ENCODE assay signal across 8 cellular contexts in the genomic region with DNA sequence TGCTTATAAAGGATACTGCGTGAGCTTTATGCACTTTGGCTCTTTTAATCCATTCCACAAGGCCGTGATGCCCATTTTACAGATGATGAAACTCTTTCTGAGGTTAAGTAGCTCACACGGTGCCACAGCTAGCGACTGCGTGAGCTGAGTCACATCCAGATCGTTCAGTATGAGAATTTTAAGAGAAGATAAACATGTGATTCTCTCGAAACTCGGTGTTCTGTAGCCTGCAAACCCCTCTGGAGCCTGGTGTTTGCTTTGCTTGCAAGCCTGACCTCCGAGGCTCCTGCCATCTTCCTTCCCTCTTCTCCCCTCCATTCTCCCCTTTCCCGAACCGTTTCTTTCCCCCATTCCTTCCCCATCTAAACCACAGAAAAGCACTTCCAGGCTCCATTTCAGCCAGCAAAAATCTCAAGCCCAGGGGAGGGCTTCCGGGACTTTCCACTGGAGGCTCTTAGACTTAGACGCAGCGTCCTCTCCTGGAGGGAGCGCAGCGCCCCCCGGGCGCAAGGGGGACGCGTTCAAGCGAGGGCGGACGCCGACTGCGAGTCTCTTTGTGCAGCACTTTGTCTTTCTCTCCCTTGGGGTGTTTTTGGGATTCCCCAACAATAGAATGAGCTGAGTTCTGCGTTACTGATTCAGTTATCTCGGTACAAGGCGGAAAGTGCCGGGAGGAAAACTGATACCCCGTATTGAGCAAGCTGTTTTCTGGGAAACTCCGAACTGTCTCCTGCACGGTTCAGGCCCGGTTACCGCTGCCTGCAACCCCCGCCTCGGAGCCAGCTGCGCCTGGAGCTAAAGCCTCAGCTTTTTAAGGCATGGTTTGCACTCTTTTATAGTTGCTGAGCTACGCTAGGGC. TPM values are rescaled to one million over a fixed set of nuclear protein-coding genes. Genes with fewer than 3 reads are reported as not detected.
A peak's percentile ranks its signal among the peaks of the same experiment; 100 is the strongest.
DNase-seq lines count a peak whose midpoint lies in the region; ATAC-seq and TF ChIP-seq lines count a peak whose summit lies in the region.

No MANE protein-coding gene starts in this region.

- no peaks in the 10 kb centered on the region for H3K4me1 ChIP-seq in foreskin keratinocyte
- H3K4me1 ChIP-seq in CD8-positive, alpha-beta T cell (ENCODE audit: insufficient read depth, low read length), result no peaks in the 10 kb centered on the region

- H3K4me3 Mint-ChIP-seq in T-helper 1 cell treated with Interleukin-12 subunit alpha and Interleukin-12 subunit beta and Interleukin-4 antibody, amounts not matched to agents 30 μg/mL and 1 μg/mL, for 36 hours, result peak overlapping the region; percentile 70
- peak overlapping the region; percentile 52 for H3K4me3 Mint-ChIP-seq in progenitor cell of endocrine pancreas (ENCODE audit: low read depth)
- H3K4me3 Mint-ChIP-seq in CD8-positive, alpha-beta T cell, result no peak overlapping the region

- ATAC-seq in HG02840 (IDR thresholded peaks at IDR 0.05; ENCODE audit: low FRiP score, unreplicated experiment) (peak; percentile 76), foreskin keratinocyte (peak; percentile 62)
- ATAC-seq in CD8-positive, alpha-beta T cell, result no peak

- H3K4me1 Mint-ChIP-seq in T-helper 1 cell treated with Interleukin-12 subunit alpha and Interleukin-12 subunit beta and Interleukin-4 antibody, amounts not matched to agents 30 μg/mL and 1 μg/mL, for 36 hours (ENCODE audit: low read depth), result peaks cover 15% of the 10 kb centered on the region
- H3K4me1 Mint-ChIP-seq in progenitor cell of endocrine pancreas (ENCODE audit: low read depth), result peaks cover 2% of the 10 kb centered on the region
- peaks cover 3% of the 10 kb centered on the region for H3K4me1 Mint-ChIP-seq in CD8-positive, alpha-beta T cell (ENCODE audit: low read depth)

- H3K9me3 Mint-ChIP-seq in T-helper 1 cell treated with Interleukin-12 subunit alpha and Interleukin-12 subunit beta and Interleukin-4 antibody, amounts not matched to agents 30 μg/mL and 1 μg/mL, for 36 hours, result peaks cover 7% of the 10 kb centered on the region
- H3K9me3 Mint-ChIP-seq in progenitor cell of endocrine pancreas (ENCODE audit: low read depth), result peaks cover 10% of the 10 kb centered on the region
- H3K9me3 Mint-ChIP-seq in CD8-positive, alpha-beta T cell, result no peaks in the 10 kb centered on the region

- intact Hi-C loops in CD8-positive, alpha-beta T cell (cut with DNase I, micrococcal nuclease), result no loop called here

- no peaks in the 10 kb centered on the region for H3K36me3 ChIP-seq in CD8-positive, alpha-beta T cell (ENCODE audit: insufficient read depth, low read length)

- no peak overlapping the region for H3K27ac ChIP-seq in foreskin keratinocyte
- no peak overlapping the region for H3K27ac ChIP-seq in CD8-positive, alpha-beta T cell (ENCODE audit: low read depth, low read length)

- TF ChIP-seq CTCF in AG04449 (IDR thresholded peaks at IDR 0.05; ENCODE audit: insufficient read depth, low read length, missing control alignments) (peak; percentile 32), GM13976 (IDR thresholded peaks at IDR 0.05; ENCODE audit: borderline replicate concordance, control extremely low read depth, extremely low read depth, insufficient read depth, missing control alignments) (peak; percentile 60), foreskin keratinocyte (conservative IDR thresholded peaks at IDR 0.05) (peak; percentile 43), progenitor cell of endocrine pancreas (IDR thresholded peaks at IDR 0.05; ENCODE audit: unreplicated experiment) (no peak)
- no peak for TF ChIP-seq CTCF in CD8-positive, alpha-beta T cell (IDR thresholded peaks at IDR 0.05)

- peaks cover 54% of the 10 kb centered on the region for H3K27me3 ChIP-seq in foreskin keratinocyte
- peaks cover 5% of the 10 kb centered on the region for H3K27me3 ChIP-seq in CD8-positive, alpha-beta T cell (ENCODE audit: insufficient read depth, low read length)

- H3K27ac Mint-ChIP-seq in T-helper 1 cell treated with Interleukin-12 subunit alpha and Interleukin-12 subunit beta and Interleukin-4 antibody, amounts not matched to agents 30 μg/mL and 1 μg/mL, for 36 hours, result peak overlapping the region; percentile 34
- no peak overlapping the region for H3K27ac Mint-ChIP-seq in progenitor cell of endocrine pancreas
- H3K27ac Mint-ChIP-seq in CD8-positive, alpha-beta T cell, result no peak overlapping the region

- POLR2A ChIA-PET in AG04449 (lab: Yijun Ruan, JAX), result interaction anchor here (0.6 kb wide), 1 partner anchor 706 kb away, joined by 4 read pairs; no protein-coding TSS in a partner anchor
- POLR2A ChIA-PET in CD8-positive, alpha-beta T cell (lab: Charles Lee), result no interaction called here

- CTCF ChIA-PET in AG04449 (lab: Yijun Ruan, JAX), result interaction anchor here (0.8 kb wide), 3 partner anchors 11 to 45 kb away, joined by 3 to 4 read pairs (median 4); no protein-coding TSS in a partner anchor
- CTCF ChIA-PET in CD8-positive, alpha-beta T cell (lab: Charles Lee), result no interaction called here

- no peak for DNase-seq in AG04449 (ENCODE audit: low read depth, low spot score)
- DNase-seq in GM13976 (ENCODE audit: low spot score), result peak; percentile 75
- DNase-seq in foreskin keratinocyte, result no peak
- no peak for DNase-seq in progenitor cell of endocrine pancreas (ENCODE audit: low spot score, unreplicated experiment)
- DNase-seq in RKO (ENCODE audit: low spot score), result no peak
- no peak for DNase-seq in CD8-positive, alpha-beta T cell

- H3K36me3 Mint-ChIP-seq in T-helper 1 cell treated with Interleukin-12 subunit alpha and Interleukin-12 subunit beta and Interleukin-4 antibody, amounts not matched to agents 30 μg/mL and 1 μg/mL, for 36 hours (ENCODE audit: low read depth), result peaks cover 4% of the 10 kb centered on the region
- no peaks in the 10 kb centered on the region for H3K36me3 Mint-ChIP-seq in progenitor cell of endocrine pancreas (ENCODE audit: insufficient read depth)
- no peaks in the 10 kb centered on the region for H3K36me3 Mint-ChIP-seq in CD8-positive, alpha-beta T cell

- no peaks in the 10 kb centered on the region for H3K9me3 ChIP-seq in CD8-positive, alpha-beta T cell (ENCODE audit: low read length)

- peaks cover 29% of the 10 kb centered on the region for H3K27me3 Mint-ChIP-seq in T-helper 1 cell treated with Interleukin-12 subunit alpha and Interleukin-12 subunit beta and Interleukin-4 antibody, amounts not matched to agents 30 μg/mL and 1 μg/mL, for 36 hours (ENCODE audit: low read depth)
- H3K27me3 Mint-ChIP-seq in progenitor cell of endocrine pancreas, result peaks cover 31% of the 10 kb centered on the region
- peaks cover 43% of the 10 kb centered on the region for H3K27me3 Mint-ChIP-seq in CD8-positive, alpha-beta T cell (ENCODE audit: low read depth)

- in situ Hi-C loops in GM13976 (cut with MboI; ENCODE audit: low sequenced_read_pairs, unreplicated experiment), result no loop called here

- peak overlapping the region; percentile 33 for H3K4me3 ChIP-seq in AG04449 (ENCODE audit: low read depth, low read length)
- no peak overlapping the region for H3K4me3 ChIP-seq in CD8-positive, alpha-beta T cell (ENCODE audit: low read depth, low read length)

RNA-seq across cellular contexts. Expression of a gene that starts 38.0 kb away (rescaled TPM):
- total RNA-seq in foreskin keratinocyte, result 0.17 and 0.25 TPM in 2 replicates
- polyA plus RNA-seq in foreskin keratinocyte, result 0.06 and 0.07 TPM in 2 replicates
- 1.1 and 1.6 TPM in 2 replicates for total RNA-seq in progenitor cell of endocrine pancreas
- total RNA-seq in CD8-positive, alpha-beta T cell, result not detected

Comparison
In these comparisons a context has a peak if more than half of its experiments do, and no peak if none do; other contexts are left out.
1. CTCF ChIP-seq: peak in AG04449 (single experiment), GM13976 (single experiment) and foreskin keratinocyte (single experiment); none in progenitor cell of endocrine pancreas (single experiment) and CD8-positive, alpha-beta T cell (single experiment).